Comparison of ENCODE assay signal across 26 cellular contexts in genomic region chr9:126295936-126296600, GRCh38. TPM values are rescaled to one million over a fixed set of nuclear protein-coding genes. Genes with fewer than 3 reads are reported as not detected.
DNase-seq lines count a peak whose midpoint lies in the region; ATAC-seq and TF ChIP-seq lines count a peak whose summit lies in the region.
"Had no signal": no experiment of that assay in that cellular context is flagged by ENCODE, and none has a peak within 500 bp of the region (broad histone marks: within the 10 kb centered on the region; RNA-seq: fewer than 3 reads in every experiment).

No MANE protein-coding gene starts in this region.

- 83 to 85% methylated on average over 17 of the region's 17 CpGs for WGBS in aorta, 2 donors

- H3K4me1 ChIP-seq in colonic mucosa (peaks cover 6% of the 10 kb centered on the region), aorta (ENCODE audit: control insufficient read depth in 1 of 2, insufficient read depth in 2 of 2, low read length in 2 of 2) (no peaks in the 10 kb centered on the region)
- H3K4me1 ChIP-seq: adrenal gland had no signal

- no peaks in the 10 kb centered on the region for H3K36me3 Mint-ChIP-seq in osteocyte (ENCODE audit: unreplicated experiment)
- H3K36me3 Mint-ChIP-seq: activated CD4-positive, alpha-beta memory T cell treated with anti-CD3 and anti-CD28 coated beads for 36 hours; CD4-positive, alpha-beta memory T cell had no signal

- ATAC-seq in aorta (ENCODE audit: low FRiP score): no peak
- ATAC-seq in HG03139 (IDR thresholded peaks at IDR 0.05; ENCODE audit: unreplicated experiment): no peak
- ATAC-seq: HepG2, left colon had no signal

- no peaks in the 10 kb centered on the region for H3K4me1 Mint-ChIP-seq in osteocyte (ENCODE audit: unreplicated experiment)
- H3K4me1 Mint-ChIP-seq: CD4-positive, alpha-beta memory T cell had no signal

- no peak overlapping the region for H3K27ac Mint-ChIP-seq in osteocyte (ENCODE audit: unreplicated experiment)
- H3K27ac Mint-ChIP-seq: activated CD4-positive, alpha-beta memory T cell treated with anti-CD3 and anti-CD28 coated beads for 36 hours; activated T-cell treated with anti-CD3 and anti-CD28 coated beads, Interleukin-2, amount 50 U/mL, for 24 hours; dendritic cell treated with granulocyte-macrophage colony-stimulating factor and Interleukin-4, amounts not matched to agents 40 ng/mL and 50 ng/mL, for 4 days had no signal

- no peaks in the 10 kb centered on the region for H3K36me3 ChIP-seq in colonic mucosa
- no peaks in the 10 kb centered on the region for H3K36me3 ChIP-seq in aorta (ENCODE audit: control insufficient read depth in 1 of 2, insufficient read depth in 2 of 2, low read length in 1 of 2)
- H3K36me3 ChIP-seq: adrenal gland, neutrophil had no signal

- no peak overlapping the region for H3K4me3 Mint-ChIP-seq in osteocyte (ENCODE audit: unreplicated experiment)
- H3K4me3 Mint-ChIP-seq: activated CD4-positive, alpha-beta memory T cell treated with anti-CD3 and anti-CD28 coated beads for 36 hours; activated T-cell treated with anti-CD3 and anti-CD28 coated beads, Interleukin-2, amount 50 U/mL, for 24 hours; CD4-positive, alpha-beta memory T cell; dendritic cell treated with granulocyte-macrophage colony-stimulating factor and Interleukin-4, amounts not matched to agents 40 ng/mL and 50 ng/mL, for 4 days had no signal

- H3K9me3 ChIP-seq in colonic mucosa (no peaks in the 10 kb centered on the region), aorta (ENCODE audit: control insufficient read depth, low read length) (no peaks in the 10 kb centered on the region)
- H3K9me3 ChIP-seq: adrenal gland, neutrophil had no signal

- H3K9ac ChIP-seq in colonic mucosa (ENCODE audit: low read depth in 2 of 2, low read length in 2 of 2): no peak overlapping the region

- H3K27me3 Mint-ChIP-seq in osteocyte (ENCODE audit: unreplicated experiment): peaks cover 9% of the 10 kb centered on the region

- peak; percentile 27 for DNase-seq in NCI-H146 (lab: John Stamatoyannopoulos, UW)
- no peak for DNase-seq in NCI-H146 treated with DMSO at 0.1 percent for 48 hours (lab: John Stamatoyannopoulos, UW; ENCODE audit: unreplicated experiment)
- peak; percentile 32 for DNase-seq in M059J (ENCODE audit: low read depth)
- DNase-seq in colonic mucosa: peak; percentile 15
- DNase-seq in osteocyte (ENCODE audit: extremely low spot score, unreplicated experiment): peak; percentile 84
- no peak for DNase-seq in T1000 (lab: John Stamatoyannopoulos, UW)
- DNase-seq in aorta: no peak
- DNase-seq: activated CD4-positive, alpha-beta memory T cell treated with anti-CD3 and anti-CD28 coated beads for 36 hours; activated naive CD4-positive, alpha-beta T cell; activated T-cell treated with anti-CD3 and anti-CD28 coated beads, Interleukin-2, amount 50 U/mL, for 24 hours; AML-193; CD4-positive, alpha-beta memory T cell; GF-D8; glutamatergic neuron; GOT3; left colon; mesenchymal stem cell; NCI-H1092 treated with DMSO at 0.1 percent for 48 hours; NCI-H2081 treated with DMSO at 0.1 percent for 48 hours; NCI-H446; SHP77 treated with DMSO at 0.1 percent for 48 hours had no signal

- no peak overlapping the region for H3K4me3 ChIP-seq in colonic mucosa
- no peak overlapping the region for H3K4me3 ChIP-seq in aorta (ENCODE audit: low read length in 2 of 2)
- H3K4me3 ChIP-seq: adrenal gland had no signal

- TF ChIP-seq CTCF in colonic mucosa (IDR thresholded peaks at IDR 0.05) (no peak), osteocyte (IDR thresholded peaks at IDR 0.05) (no peak)

- H3K9me3 Mint-ChIP-seq in osteocyte (ENCODE audit: unreplicated experiment): no peaks in the 10 kb centered on the region
- H3K9me3 Mint-ChIP-seq: activated CD4-positive, alpha-beta memory T cell treated with anti-CD3 and anti-CD28 coated beads for 36 hours; activated T-cell treated with anti-CD3 and anti-CD28 coated beads, Interleukin-2, amount 50 U/mL, for 24 hours; CD4-positive, alpha-beta memory T cell; dendritic cell treated with granulocyte-macrophage colony-stimulating factor and Interleukin-4, amounts not matched to agents 40 ng/mL and 50 ng/mL, for 4 days had no signal

- H3K27ac ChIP-seq in colonic mucosa (no peak overlapping the region), aorta (ENCODE audit: low read depth in 1 of 2, low read length in 2 of 2) (no peak overlapping the region)
- H3K27ac ChIP-seq: adrenal gland, neutrophil had no signal

- intact Hi-C loops in colonic mucosa (cut with DNase I) (no loop called here), aorta (cut with DNase I) (no loop called here)

- H3K27me3 ChIP-seq in colonic mucosa: no peaks in the 10 kb centered on the region
- H3K27me3 ChIP-seq in aorta (ENCODE audit: control insufficient read depth in 1 of 2, insufficient read depth in 2 of 2, low read length in 1 of 2): peaks cover 0 to 1% of the 10 kb centered on the region in 2 donors

RNA-seq across cellular contexts. Expression of gene MVB12B, which starts 30.6 kb away (rescaled TPM):
- 1.5 and 3.2 TPM in 2 replicates for total RNA-seq in M059J (2014; rRNA removed; shearing (Covaris generic))
- 10 to 100 TPM in 1 of 2 donors, 1 to 10 TPM in 1; 9.8 to 15.8 TPM for total RNA-seq in colonic mucosa
- total RNA-seq in osteocyte: 18.7 and 20.2 TPM in 2 replicates
- total RNA-seq in aorta: 10 to 100 TPM; 14.7 to 25.5 TPM
- 1 to 10 TPM; 2.0 to 4.2 TPM for polyA plus RNA-seq in aorta

Comparison
In these comparisons a context has a peak if more than half of its experiments do, and no peak if none do; other contexts are left out.
1. DNase-seq: peak in NCI-H146 (single experiment), M059J (single experiment), colonic mucosa (single experiment) and osteocyte (single experiment); none in NCI-H146 treated with DMSO at 0.1 percent for 48 hours (single experiment), T1000 (single experiment) and aorta (0 of 2).